Comparison of ENCODE assay signal across 19 cellular contexts in the genomic region with DNA sequence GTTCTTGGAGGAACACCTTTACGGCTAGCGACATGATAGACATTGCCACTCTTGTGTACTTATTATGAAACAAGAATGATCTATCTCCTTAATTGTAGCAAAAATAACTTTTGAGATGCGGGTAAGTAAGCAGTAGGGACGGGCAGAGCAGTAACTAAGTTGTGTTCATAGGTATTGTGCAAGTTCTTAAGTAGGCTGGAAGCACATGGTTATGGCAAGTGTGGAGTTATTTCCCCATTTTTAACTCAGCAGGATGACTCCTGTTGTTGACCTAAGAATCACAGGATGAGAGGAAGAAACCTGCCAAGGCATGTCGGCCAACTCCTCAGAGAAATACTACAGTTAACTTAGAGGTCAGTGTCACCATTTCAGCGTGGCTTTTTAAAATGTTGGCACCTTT. TPM values are rescaled to one million over a fixed set of nuclear protein-coding genes. Genes with fewer than 3 reads are reported as not detected.
DNase-seq lines count a peak whose midpoint lies in the region; ATAC-seq, FAIRE-seq and TF ChIP-seq lines count a peak whose summit lies in the region.
"Had no signal": no experiment of that assay in that cellular context is flagged by ENCODE, and none has a peak within 500 bp of the region (broad histone marks: within the 10 kb centered on the region; RNA-seq: fewer than 3 reads in every experiment).

No MANE protein-coding gene starts in this region.

- no peak overlapping the region for H3K9ac ChIP-seq in keratinocyte (ENCODE audit: control insufficient read depth, extremely low read depth, insufficient read depth, low read length)
- H3K9ac ChIP-seq: BLaER1, SK-N-SH had no signal

- H3K27ac ChIP-seq in keratinocyte (ENCODE audit: control insufficient read depth, insufficient read depth, low read length): peak overlapping the region; percentile 23
- H3K27ac ChIP-seq in body of pancreas: no peak overlapping the region
- H3K27ac ChIP-seq in suprapubic skin: no peak overlapping the region
- H3K27ac ChIP-seq: BLaER1 had no signal

- no peak for TF ChIP-seq CTCF in cardiac fibroblast (IDR thresholded peaks at IDR 0.05; ENCODE audit: low read depth, low read length)
- no peak for TF ChIP-seq CTCF in keratinocyte (optimal IDR thresholded peaks at IDR 0.05 in 1 of 3, IDR thresholded peaks at IDR 0.05 in 1 of 3, conservative IDR thresholded peaks at IDR 0.05 in 1 of 3; ENCODE audit: extremely low read depth in 1 of 3, insufficient read depth in 2 of 3, low read length in 3 of 3)
- no peak for TF ChIP-seq CTCF in body of pancreas (IDR thresholded peaks at IDR 0.05)
- TF ChIP-seq CTCF in suprapubic skin (IDR thresholded peaks at IDR 0.05): no peak

- dilution Hi-C loops in keratinocyte (cut with MboI; ENCODE audit: extremely low pct_ligation_motif_present, low sequenced_read_pairs): no loop called here

- H3K27me3 ChIP-seq in keratinocyte (ENCODE audit: control insufficient read depth, extremely low read depth, insufficient read depth, low read length) (no peaks in the 10 kb centered on the region), body of pancreas (no peaks in the 10 kb centered on the region), suprapubic skin (no peaks in the 10 kb centered on the region)
- H3K27me3 ChIP-seq: BLaER1, MG63 had no signal

- peak overlapping the region; percentile 70 for H2AFZ ChIP-seq in keratinocyte (ENCODE audit: control insufficient read depth, low read length)

- intact Hi-C loops in body of pancreas (cut with DNase I): no loop called here

- H3K4me1 ChIP-seq in keratinocyte (ENCODE audit: control insufficient read depth, extremely low read depth, insufficient read depth, low read length) (peaks cover 13% of the 10 kb centered on the region), body of pancreas (no peaks in the 10 kb centered on the region), suprapubic skin (no peaks in the 10 kb centered on the region)
- H3K4me1 ChIP-seq: BLaER1 had no signal

- H3K36me3 ChIP-seq in keratinocyte (ENCODE audit: control insufficient read depth in 2 of 2, extremely low read depth in 1 of 2, insufficient read depth in 2 of 2, low read length in 2 of 2) (no peaks in the 10 kb centered on the region), body of pancreas (replicated peaks in 1 of 2; ENCODE audit: insufficient read depth in 1 of 2, low read depth in 2 of 2) (no peaks in the 10 kb centered on the region), suprapubic skin (no peaks in the 10 kb centered on the region)
- H3K36me3 ChIP-seq: BLaER1, MG63 had no signal

- peak overlapping the region; percentile 1 for H3K4me2 ChIP-seq in keratinocyte (ENCODE audit: control insufficient read depth, extremely low read depth, insufficient read depth, low read depth, low read length)
- H3K4me2 ChIP-seq: BLaER1, SK-N-SH had no signal

- no peaks in the 10 kb centered on the region for H3K79me2 ChIP-seq in keratinocyte (ENCODE audit: control insufficient read depth, insufficient read depth, low read length)

- no peak for ATAC-seq in body of pancreas
- ATAC-seq: HepG2, right cardiac atrium had no signal

- peak; percentile 96 for FAIRE-seq in keratinocyte (lab: Jason Lieb, UNC)
- FAIRE-seq: astrocyte, HepG2, RCC 7860 had no signal

- no peaks in the 10 kb centered on the region for H3K9me1 ChIP-seq in keratinocyte (ENCODE audit: control insufficient read depth, extremely low read depth, insufficient read depth, low read length)

- 71 to 74% methylated on average over 6 of the region's 6 CpGs for WGBS in body of pancreas, 2 donors
- 73% methylated on average over 6 of the region's 6 CpGs for WGBS in suprapubic skin

- TF ChIP-seq EP300 in suprapubic skin (IDR thresholded peaks at IDR 0.05): no peak

- TF ChIP-seq POLR2A in body of pancreas (IDR thresholded peaks at IDR 0.05) (no peak), suprapubic skin (IDR thresholded peaks at IDR 0.05) (no peak)

- no peaks in the 10 kb centered on the region for H4K20me1 ChIP-seq in keratinocyte (ENCODE audit: control insufficient read depth, extremely low read depth, insufficient read depth, low read length)
- H4K20me1 ChIP-seq: BLaER1 had no signal

- H3K4me3 ChIP-seq in cardiac fibroblast (replicated peaks in 1 of 2; ENCODE audit: low read depth in 2 of 2, low read length in 2 of 2) (no peak overlapping the region), keratinocyte (ENCODE audit: control insufficient read depth in 2 of 3, extremely low read depth in 1 of 3, insufficient read depth in 2 of 3, low read depth in 1 of 3, low read length in 3 of 3) (no peak overlapping the region), body of pancreas (no peak overlapping the region), suprapubic skin (no peak overlapping the region)
- H3K4me3 ChIP-seq: BLaER1, MG63 had no signal

- H3K9me3 ChIP-seq in keratinocyte (ENCODE audit: control insufficient read depth, low read depth, low read length) (no peaks in the 10 kb centered on the region), body of pancreas (no peaks in the 10 kb centered on the region), suprapubic skin (no peaks in the 10 kb centered on the region)
- H3K9me3 ChIP-seq: BLaER1, MG63, SK-N-SH had no signal

- DNase-seq in CD1c-positive myeloid dendritic cell (ENCODE audit: extremely low spot score) (peak; percentile 83), NOMO-1 treated with DMSO at 0.1 percent for 48 hours (lab: John Stamatoyannopoulos, UW; ENCODE audit: unreplicated experiment) (peak; percentile 66), cardiac fibroblast (ENCODE audit: low read depth in 2 of 2) (peak; percentile 39 to 65), keratinocyte (ENCODE audit: low read depth, low spot score) (no peak), body of pancreas (no peak), UCSD-AML1 (lab: John Stamatoyannopoulos, UW; ENCODE audit: unreplicated experiment) (no peak), suprapubic skin (ENCODE audit: low spot score in 2 of 2) (no peak), activated gamma-delta T cell treated with Interleukin-2 at 50 U/mL for 16 hours (no peak)
- DNase-seq: activated CD4-positive, CD25-positive, alpha-beta regulatory T cell treated with anti-CD3 and anti-CD28 coated beads, Interleukin-2, amount 50 U/mL, for 72 hours; effector memory CD4-positive, alpha-beta T cell; MG63; NCI-H1694 treated with DMSO at 0.1 percent for 48 hours; NCI-H226; right cardiac atrium; SK-N-SH had no signal

RNA-seq across cellular contexts. Expression of a gene that starts 51.1 kb away (rescaled TPM):
- 1,649 to 4,168 TPM (median 2,964 TPM) in 3 replicates for polyA plus RNA-seq in keratinocyte
- 122 TPM for polyA plus RNA-seq in keratinocyte (2011; ENCODE audit: low read depth)
- polyA plus RNA-seq in keratinocyte (2011; cell fraction: cytosol; rRNA removed): 812 and 843 TPM in 2 replicates
- 8,405 and 11,754 TPM in 2 replicates for polyA plus RNA-seq in keratinocyte (2011; cell fraction: nucleus; rRNA removed)
- polyA plus RNA-seq in keratinocyte (2012; ENCODE audit: low replicate concordance): 121 and 3,790 TPM in 2 replicates
- polyA minus RNA-seq in keratinocyte: 3,926 to 7,724 TPM (median 4,827 TPM) in 3 replicates
- polyA minus RNA-seq in keratinocyte (2011; cell fraction: cytosol; rRNA and poly(A)+ RNA removed): 2,478 TPM
- polyA minus RNA-seq in keratinocyte (2011; cell fraction: nucleus; rRNA and poly(A)+ RNA removed): 5,843 and 14,065 TPM in 2 replicates
- total RNA-seq in body of pancreas (10 to 100 TPM; 27.4 to 53.7 TPM), suprapubic skin (10 to 100 TPM; 45.8 to 78.1 (median 52.7) TPM)

Comparison
In these comparisons a context has a peak if more than half of its experiments do, and no peak if none do; other contexts are left out.
1. DNase-seq: peak in CD1c-positive myeloid dendritic cell (single experiment), NOMO-1 treated with DMSO at 0.1 percent for 48 hours (single experiment) and cardiac fibroblast (2 of 2); none in keratinocyte (single experiment), body of pancreas (0 of 4), UCSD-AML1 (single experiment), suprapubic skin (0 of 2) and activated gamma-delta T cell treated with Interleukin-2 at 50 U/mL for 16 hours (single experiment).